In genomic region chr19:33290956-33291622, GRCh38 we compare ENCODE assay signal across 1 cellular context.
A peak's percentile ranks its signal among the peaks of the same experiment; 100 is the strongest.
TF ChIP-seq lines count a peak whose summit lies in the region.

No MANE protein-coding gene starts in this region.

TF ChIP-seq in HepG2, 621 proteins besides CTCF, POLR2A, EP300 and RAD21 (continued from another document and continues in another):
- TF ChIP-seq CEBPB (IDR thresholded peaks at IDR 0.05; ENCODE audit: borderline replicate concordance, low read depth, low read length) (no peak), PBX3 (CRISPR knock-in tag; IDR thresholded peaks at IDR 0.05; ENCODE audit: borderline replicate concordance) (no peak), MED8 (CRISPR knock-in tag; IDR thresholded peaks at IDR 0.05; ENCODE audit: insufficient replicate concordance) (no peak), ZNF414 (CRISPR knock-in tag; IDR thresholded peaks at IDR 0.05) (peak; percentile 33; the same call in 1 of the 2 replicates), TP53 (CRISPR knock-in tag; conservative IDR thresholded peaks at IDR 0.05) (no peak), ZSCAN21 (CRISPR knock-in tag; IDR thresholded peaks at IDR 0.05; ENCODE audit: borderline replicate concordance) (no peak), NFKB2 (CRISPR knock-in tag; IDR thresholded peaks at IDR 0.05; ENCODE audit: borderline replicate concordance) (no peak), PPARG (CRISPR knock-in tag; conservative IDR thresholded peaks at IDR 0.05) (peak; percentile 59), ZSCAN31 (CRISPR knock-in tag; IDR thresholded peaks at IDR 0.05; ENCODE audit: low read depth) (no peak), ZNF746 (CRISPR knock-in tag; IDR thresholded peaks at IDR 0.05) (no peak), ZNF816 (CRISPR knock-in tag; IDR thresholded peaks at IDR 0.05; ENCODE audit: borderline replicate concordance) (no peak), KMT2A (CRISPR knock-in tag; IDR thresholded peaks at IDR 0.05) (no peak), ZFP1 (CRISPR knock-in tag; IDR thresholded peaks at IDR 0.05) (no peak), MNT (IDR thresholded peaks at IDR 0.05) (no peak), PBX2 (CRISPR knock-in tag; IDR thresholded peaks at IDR 0.05) (no peak), ZNF432 (CRISPR knock-in tag; IDR thresholded peaks at IDR 0.05; ENCODE audit: borderline replicate concordance) (no peak), MAFK (conservative IDR thresholded peaks at IDR 0.05 in 1 of 2, IDR thresholded peaks at IDR 0.05 in 1 of 2; ENCODE audit: low read length in 2 of 2) (no peak), ARID4A (CRISPR knock-in tag; IDR thresholded peaks at IDR 0.05; ENCODE audit: borderline replicate concordance) (peak; percentile 8; the same call in 1 of the 2 replicates), MAFF (IDR thresholded peaks at IDR 0.05; ENCODE audit: low read depth, low read length) (no peak), ZNF460 (CRISPR knock-in tag; IDR thresholded peaks at IDR 0.05; ENCODE audit: borderline replicate concordance) (no peak), ZFP36L1 (CRISPR knock-in tag; IDR thresholded peaks at IDR 0.05) (no peak), BCL6 (CRISPR knock-in tag; IDR thresholded peaks at IDR 0.05) (peak; percentile 30; the same call in 1 of the 2 replicates), ZNF639 (CRISPR knock-in tag; conservative IDR thresholded peaks at IDR 0.05) (no peak), HDAC2 (CRISPR knock-in tag; IDR thresholded peaks at IDR 0.05) (no peak), SMARCC2 (IDR thresholded peaks at IDR 0.05) (no peak), RNF2 (conservative IDR thresholded peaks at IDR 0.05; ENCODE audit: low read depth) (no peak), EED (CRISPR knock-in tag; IDR thresholded peaks at IDR 0.05) (no peak), CSRNP2 (CRISPR knock-in tag; conservative IDR thresholded peaks at IDR 0.05; ENCODE audit: low read depth) (no peak), CREM (IDR thresholded peaks at IDR 0.05) (no peak), CREM (CRISPR knock-in tag; IDR thresholded peaks at IDR 0.05) (no peak), E2F2 (CRISPR knock-in tag; IDR thresholded peaks at IDR 0.05; ENCODE audit: borderline replicate concordance) (no peak), ZNF383 (CRISPR knock-in tag; IDR thresholded peaks at IDR 0.05; ENCODE audit: borderline replicate concordance) (no peak), HOXA3 (CRISPR knock-in tag; IDR thresholded peaks at IDR 0.05) (no peak), MXD1 (CRISPR knock-in tag; IDR thresholded peaks at IDR 0.05) (peak; percentile 61; the same call in 1 of the 2 replicates), NFYB (CRISPR knock-in tag; IDR thresholded peaks at IDR 0.05) (no peak), IRF9 (CRISPR knock-in tag; IDR thresholded peaks at IDR 0.05; ENCODE audit: borderline replicate concordance) (no peak), ZNF430 (CRISPR knock-in tag; IDR thresholded peaks at IDR 0.05) (no peak), TEF (CRISPR knock-in tag; IDR thresholded peaks at IDR 0.05) (no peak), NFYC (CRISPR knock-in tag; IDR thresholded peaks at IDR 0.05) (no peak), ZNF766 (CRISPR knock-in tag; IDR thresholded peaks at IDR 0.05; ENCODE audit: borderline replicate concordance) (no peak), MLLT10 (CRISPR knock-in tag; IDR thresholded peaks at IDR 0.05) (no peak), ZNF263 (CRISPR knock-in tag; IDR thresholded peaks at IDR 0.05) (no peak), NBN (conservative IDR thresholded peaks at IDR 0.05) (no peak), PHF21A (CRISPR knock-in tag; IDR thresholded peaks at IDR 0.05) (no peak), MTA3 (CRISPR knock-in tag; IDR thresholded peaks at IDR 0.05) (no peak), REPIN1 (CRISPR knock-in tag; IDR thresholded peaks at IDR 0.05; ENCODE audit: borderline replicate concordance, low read depth) (no peak), ZNF614 (CRISPR knock-in tag; IDR thresholded peaks at IDR 0.05; ENCODE audit: borderline replicate concordance) (no peak), ZNF644 (CRISPR knock-in tag; IDR thresholded peaks at IDR 0.05; ENCODE audit: low read depth) (no peak), RXRA (CRISPR knock-in tag; IDR thresholded peaks at IDR 0.05) (peak; percentile 73; the same call in 1 of the 2 replicates), LCORL (IDR thresholded peaks at IDR 0.05) (no peak), LCORL (CRISPR knock-in tag; IDR thresholded peaks at IDR 0.05) (no peak; the same call in 1 of the 2 replicates), ZNF20 (CRISPR knock-in tag; IDR thresholded peaks at IDR 0.05) (no peak), ZNF883 (CRISPR knock-in tag; IDR thresholded peaks at IDR 0.05; ENCODE audit: not compliant biosample characterization) (no peak), ZNF878 (CRISPR knock-in tag; IDR thresholded peaks at IDR 0.05) (no peak), ZNF781 (CRISPR knock-in tag; IDR thresholded peaks at IDR 0.05; ENCODE audit: borderline replicate concordance, not compliant biosample characterization) (no peak), TBL1XR1 (IDR thresholded peaks at IDR 0.05; ENCODE audit: borderline replicate concordance, low read length, partially characterized antibody) (no peak), NR2C2 (CRISPR knock-in tag; IDR thresholded peaks at IDR 0.05; ENCODE audit: borderline replicate concordance) (no peak), ZNF563 (CRISPR knock-in tag; IDR thresholded peaks at IDR 0.05) (peak; percentile 49; the same call in 1 of the 2 replicates), NCOR1 (IDR thresholded peaks at IDR 0.05; ENCODE audit: borderline replicate concordance, low read length) (no peak), PRMT3 (CRISPR knock-in tag; IDR thresholded peaks at IDR 0.05; ENCODE audit: borderline replicate concordance, low read depth) (no peak)
